ENCODE assay signal across 28 cellular contexts in genomic region chr7:1267016-1267900, GRCh38. TPM values are rescaled to one million over a fixed set of nuclear protein-coding genes. Genes with fewer than 3 reads are reported as not detected.
"Had no signal": no experiment of that assay in that cellular context is flagged by ENCODE, and none has a peak within 500 bp of the region (broad histone marks: within the 10 kb centered on the region; RNA-seq: fewer than 3 reads in every experiment).

No MANE protein-coding gene starts in this region.

- H3K27me3 ChIP-seq: vagina had no signal

- DNase-seq: colonic mucosa; effector CD8-positive, alpha-beta T cell; endodermal cell; foreskin fibroblast; gastrocnemius medialis; head of caudate nucleus; natural killer cell; retina; spleen; stimulated activated CD4-positive, alpha-beta T cell treated with anti-CD3 and anti-CD28 coated beads, Interleukin-2, amount 100 ng/mL, for 48 hours; stimulated activated naive B cell treated with anti-CD40 and anti-IgM and Interleukin-4, amounts not matched to agents 10 μg/mL and 1 μg/mL and 100 μg/mL, for 72 hours; transverse colon; upper lobe of right lung had no signal

- H3K27ac ChIP-seq: colonic mucosa, epithelial cell of prostate, gastrocnemius medialis, left lung, neutrophil, pancreas, skin epidermis, spleen, thoracic aorta, transverse colon, upper lobe of right lung, vagina had no signal

- H3K9me3 ChIP-seq: colonic mucosa, gastrocnemius medialis, left lung, neutrophil, pancreas, thoracic aorta, transverse colon, upper lobe of right lung, vagina had no signal

- H3K4me1 ChIP-seq: colonic mucosa, gastrocnemius medialis, left lung, pancreas, spleen, transverse colon, upper lobe of right lung, vagina had no signal

- FAIRE-seq: keratinocyte, pancreas had no signal

- ATAC-seq: esophagus mucosa; gastrocnemius medialis; left lung; natural killer cell; pancreas; stimulated activated naive B cell treated with anti-CD40 and anti-IgM and Interleukin-4, amounts not matched to agents 10 μg/mL and 1 μg/mL and 100 μg/mL, for 72 hours had no signal

- H3K36me3 ChIP-seq: colonic mucosa, gastrocnemius medialis, left lung, neutrophil, pancreas, spleen, thoracic aorta, transverse colon, upper lobe of right lung, vagina had no signal

- H3K4me3 ChIP-seq: colonic mucosa, gastrocnemius medialis, left lung, lung, pancreas, skin epidermis, spleen, thoracic aorta, transverse colon, upper lobe of right lung, vagina had no signal

RNA-seq across cellular contexts. Expression of gene UNCX, which starts 34.6 kb away (rescaled TPM):
- total RNA-seq: colonic mucosa, esophagus mucosa, gastrocnemius medialis, glomerular endothelial cell, left lung, lung, mononuclear cell, natural killer cell, omental fat pad, pancreas, posterior vena cava, pulmonary artery endothelial cell, spleen, thoracic aorta, transverse colon, upper lobe of right lung, vagina had no signal
- polyA plus RNA-seq: keratinocyte, lung, pancreas, spleen had no signal
